8 cellular contexts compared by ENCODE assay signal in the genomic region with DNA sequence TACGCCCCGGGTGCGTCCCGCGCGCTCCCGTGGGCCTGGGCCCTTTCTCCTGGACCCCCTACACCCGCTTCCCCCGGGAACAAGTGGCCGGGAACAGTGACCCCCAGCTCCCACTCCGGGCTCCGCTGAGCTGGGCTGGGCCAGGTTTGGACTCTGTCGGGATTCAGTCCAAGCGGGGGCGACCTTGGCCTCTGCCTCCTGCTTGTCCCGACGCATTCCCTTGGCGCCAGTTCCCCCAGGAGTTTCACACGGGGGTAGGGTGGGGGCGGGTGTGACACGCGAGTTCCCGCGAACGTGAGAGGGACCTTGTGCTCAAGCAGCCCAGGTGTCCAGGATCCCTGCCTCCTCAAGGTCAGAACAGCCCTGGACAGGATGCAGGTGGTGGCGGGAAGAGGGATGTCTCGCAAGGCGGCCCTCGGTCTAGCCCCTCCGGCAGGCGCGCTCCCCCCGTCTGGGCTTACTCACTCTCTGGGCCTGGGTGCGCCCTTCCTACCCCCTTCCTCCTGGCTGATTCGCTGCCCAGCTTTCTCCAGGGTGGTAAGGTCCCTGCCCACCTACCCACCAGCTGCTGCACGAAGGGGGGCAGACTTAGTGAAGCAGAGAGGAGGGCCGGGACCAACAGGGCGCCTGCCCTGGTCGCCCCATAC. TPM values are rescaled to one million over a fixed set of nuclear protein-coding genes. Genes with fewer than 3 reads are reported as not detected.
DNase-seq lines count a peak whose midpoint lies in the region; ATAC-seq and TF ChIP-seq lines count a peak whose summit lies in the region.

No MANE protein-coding gene starts in this region.

- peak overlapping the region; percentile 71 for H3K4me3 ChIP-seq in astrocyte of the spinal cord (ENCODE audit: low read depth, low read length)

- peak overlapping the region; percentile 30 for H3K4me3 Mint-ChIP-seq in activated naive CD4-positive, alpha-beta T cell treated with anti-CD3 and anti-CD28 coated beads, Interleukin-2, amount 50 U/mL, for 24 hours
- H3K4me3 Mint-ChIP-seq in activated CD8-positive, alpha-beta memory T cell treated with anti-CD3 and anti-CD28 coated beads, Interleukin-2, amount 10 ng/mL, durations not matched to agents 7 days and 5 days: no peak overlapping the region

- H3K4me1 Mint-ChIP-seq in activated naive CD4-positive, alpha-beta T cell treated with anti-CD3 and anti-CD28 coated beads, Interleukin-2, amount 50 U/mL, for 24 hours: peaks cover 13% of the 10 kb centered on the region
- H3K4me1 Mint-ChIP-seq in activated CD8-positive, alpha-beta memory T cell treated with anti-CD3 and anti-CD28 coated beads, Interleukin-2, amount 10 ng/mL, durations not matched to agents 7 days and 5 days: no peaks in the 10 kb centered on the region

- ATAC-seq in activated CD8-positive, alpha-beta memory T cell treated with anti-CD3 and anti-CD28 coated beads, Interleukin-2, amount 10 ng/mL, durations not matched to agents 7 days and 5 days: no peak

- H3K27me3 ChIP-seq in layer of hippocampus (ENCODE audit: control insufficient read depth, insufficient read depth, low read length): peaks cover 2% of the 10 kb centered on the region

- no peak overlapping the region for H3K27ac Mint-ChIP-seq in activated naive CD4-positive, alpha-beta T cell treated with anti-CD3 and anti-CD28 coated beads, Interleukin-2, amount 50 U/mL, for 24 hours
- no peak overlapping the region for H3K27ac Mint-ChIP-seq in activated CD8-positive, alpha-beta memory T cell treated with anti-CD3 and anti-CD28 coated beads, Interleukin-2, amount 10 ng/mL, durations not matched to agents 7 days and 5 days

- in situ Hi-C loops in astrocyte of the spinal cord (cut with HindIII; ENCODE audit: low sequenced_read_pairs): no loop called here

- H3K36me3 Mint-ChIP-seq in activated naive CD4-positive, alpha-beta T cell treated with anti-CD3 and anti-CD28 coated beads, Interleukin-2, amount 50 U/mL, for 24 hours: no peaks in the 10 kb centered on the region
- peaks cover 2% of the 10 kb centered on the region for H3K36me3 Mint-ChIP-seq in activated CD8-positive, alpha-beta memory T cell treated with anti-CD3 and anti-CD28 coated beads, Interleukin-2, amount 10 ng/mL, durations not matched to agents 7 days and 5 days

- CTCF ChIA-PET in activated CD8-positive, alpha-beta memory T cell treated with anti-CD3 and anti-CD28 coated beads, Interleukin-2, amount 10 ng/mL, durations not matched to agents 7 days and 5 days (lab: Charles Lee): interaction anchor here (0.9 kb wide), 1 partner anchor 15 kb away, joined by 3 read pairs; no protein-coding TSS in a partner anchor

- H3K9me3 Mint-ChIP-seq in activated naive CD4-positive, alpha-beta T cell treated with anti-CD3 and anti-CD28 coated beads, Interleukin-2, amount 50 U/mL, for 24 hours: no peaks in the 10 kb centered on the region
- no peaks in the 10 kb centered on the region for H3K9me3 Mint-ChIP-seq in activated CD8-positive, alpha-beta memory T cell treated with anti-CD3 and anti-CD28 coated beads, Interleukin-2, amount 10 ng/mL, durations not matched to agents 7 days and 5 days (ENCODE audit: low read depth)

- no peak for TF ChIP-seq CTCF in astrocyte of the spinal cord (IDR thresholded peaks at IDR 0.05; ENCODE audit: low read depth, low read length)

- H3K27me3 Mint-ChIP-seq in activated naive CD4-positive, alpha-beta T cell treated with anti-CD3 and anti-CD28 coated beads, Interleukin-2, amount 50 U/mL, for 24 hours: no peaks in the 10 kb centered on the region
- peaks cover 32% of the 10 kb centered on the region for H3K27me3 Mint-ChIP-seq in activated CD8-positive, alpha-beta memory T cell treated with anti-CD3 and anti-CD28 coated beads, Interleukin-2, amount 10 ng/mL, durations not matched to agents 7 days and 5 days

- peak overlapping the region; percentile 89 for H3K27ac ChIP-seq in layer of hippocampus (ENCODE audit: low read depth, low read length)
- H3K27ac ChIP-seq in temporal lobe (ENCODE audit: low read depth, low read length): peak overlapping the region; percentile 84

- DNase-seq in activated naive CD4-positive, alpha-beta T cell (lab: John Stamatoyannopoulos, UW): no peak
- DNase-seq in astrocyte of the spinal cord (ENCODE audit: low read depth, low spot score): peak; percentile 62
- DNase-seq in activated CD8-positive, alpha-beta memory T cell treated with anti-CD3 and anti-CD28 coated beads, Interleukin-2, amount 10 ng/mL, durations not matched to agents 7 days and 5 days: no peak
- DNase-seq in amniotic stem cell (lab: John Stamatoyannopoulos, UW): no peak
- DNase-seq in CD1c-positive myeloid dendritic cell (ENCODE audit: extremely low spot score): no peak

RNA-seq across cellular contexts. Expression of gene CRIP2, which starts 0.8 kb away (rescaled TPM):
- 94.9 TPM for total RNA-seq in temporal lobe
- under 1 TPM in 1 of 2 experiments, not detected in 1; 0.68 TPM for total RNA-seq in activated CD8-positive, alpha-beta memory T cell treated with anti-CD3 and anti-CD28 coated beads, Interleukin-2, amount 10 ng/mL, durations not matched to agents 7 days and 5 days

RNA-seq across cellular contexts. Expression of gene CRIP1, which starts 11.3 kb away (rescaled TPM):
- total RNA-seq in temporal lobe: 2.0 TPM
- 100 to 1,000 TPM; 546 to 574 TPM for total RNA-seq in activated CD8-positive, alpha-beta memory T cell treated with anti-CD3 and anti-CD28 coated beads, Interleukin-2, amount 10 ng/mL, durations not matched to agents 7 days and 5 days

RNA-seq across cellular contexts. Expression of gene TEDC1, which starts 15.7 kb away (rescaled TPM):
- total RNA-seq in temporal lobe: 3.0 TPM
- 10 to 100 TPM; 40.6 to 56.8 TPM for total RNA-seq in activated CD8-positive, alpha-beta memory T cell treated with anti-CD3 and anti-CD28 coated beads, Interleukin-2, amount 10 ng/mL, durations not matched to agents 7 days and 5 days

RNA-seq across cellular contexts. Expression of gene TMEM121, which starts 51.0 kb away (rescaled TPM):
- 20.2 TPM for total RNA-seq in temporal lobe
- 10 to 100 TPM; 11.5 to 11.9 TPM for total RNA-seq in activated CD8-positive, alpha-beta memory T cell treated with anti-CD3 and anti-CD28 coated beads, Interleukin-2, amount 10 ng/mL, durations not matched to agents 7 days and 5 days

RNA-seq across cellular contexts. Expression of gene MTA1, which starts 55.8 kb away (rescaled TPM):
- total RNA-seq in temporal lobe: 48.9 TPM
- total RNA-seq in activated CD8-positive, alpha-beta memory T cell treated with anti-CD3 and anti-CD28 coated beads, Interleukin-2, amount 10 ng/mL, durations not matched to agents 7 days and 5 days: 100 to 1,000 TPM; 134 to 141 TPM

Comparison
In these comparisons a context has a peak if more than half of its experiments do, and no peak if none do; other contexts are left out.
1. RNA of gene CRIP2, which starts 0.8 kb away (total RNA-seq): 94.9 TPM in temporal lobe (single experiment); 0.68 TPM in activated CD8-positive, alpha-beta memory T cell treated with anti-CD3 and anti-CD28 coated beads, Interleukin-2, amount 10 ng/mL, durations not matched to agents 7 days and 5 days; every median in the first group is over 10 times any median in the second.
2. RNA of gene CRIP1, which starts 11.3 kb away (total RNA-seq): 546 to 574 TPM in activated CD8-positive, alpha-beta memory T cell treated with anti-CD3 and anti-CD28 coated beads, Interleukin-2, amount 10 ng/mL, durations not matched to agents 7 days and 5 days; 2.0 TPM in temporal lobe (single experiment); every median in the first group is over 100 times any median in the second.
3. RNA of gene TEDC1, which starts 15.7 kb away (total RNA-seq): 40.6 to 56.8 TPM in activated CD8-positive, alpha-beta memory T cell treated with anti-CD3 and anti-CD28 coated beads, Interleukin-2, amount 10 ng/mL, durations not matched to agents 7 days and 5 days; 3.0 TPM in temporal lobe (single experiment); every median in the first group is over 10 times any median in the second.